ENCODE assay signal across 21 cellular contexts in the genomic region with DNA sequence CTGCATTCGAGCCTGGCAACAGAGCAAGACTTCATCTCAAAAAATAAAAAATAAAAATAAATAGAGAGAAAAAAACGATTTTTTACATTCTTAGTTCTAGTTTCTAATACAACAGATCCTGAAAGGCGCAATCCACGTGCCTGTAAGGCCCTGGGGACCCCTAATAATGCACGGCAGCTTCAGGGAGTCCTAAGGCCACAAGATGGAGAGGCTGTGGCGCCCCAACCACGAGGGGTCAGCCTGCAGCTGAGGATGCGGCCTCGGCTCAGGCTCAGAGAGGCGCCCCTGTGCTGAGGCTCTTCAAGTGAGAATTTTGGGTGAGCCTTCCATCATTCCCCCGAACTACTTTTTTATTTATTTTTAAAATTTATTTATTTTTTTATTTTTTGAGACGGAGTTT. TPM values are rescaled to one million over a fixed set of nuclear protein-coding genes. Genes with fewer than 3 reads are reported as not detected.
DNase-seq lines count a peak whose midpoint lies in the region; ATAC-seq, FAIRE-seq and TF ChIP-seq lines count a peak whose summit lies in the region.
"Had no signal": no experiment of that assay in that cellular context is flagged by ENCODE, and none has a peak within 500 bp of the region (broad histone marks: within the 10 kb centered on the region; RNA-seq: fewer than 3 reads in every experiment).

No MANE protein-coding gene starts in this region.

- H2AFZ ChIP-seq in MM.1S (ENCODE audit: low read length) (no peak overlapping the region), K562 (ENCODE audit: low read depth, low read length) (no peak overlapping the region)

- H4K20me1 ChIP-seq in MM.1S (ENCODE audit: insufficient read depth, low read length): no peaks in the 10 kb centered on the region
- no peaks in the 10 kb centered on the region; the same call in 1 of the 2 replicates for H4K20me1 ChIP-seq in K562 (replicated peaks; ENCODE audit: control insufficient read depth, insufficient read depth, low read length)

- no peak for ATAC-seq in K562

- TF ChIP-seq POLR2A in K562 (conservative IDR thresholded peaks at IDR 0.05): no peak

- H3K9ac ChIP-seq in MM.1S (ENCODE audit: low read length) (no peak overlapping the region), K562 (ENCODE audit: insufficient read depth in 1 of 2, low read depth in 2 of 2, low read length in 2 of 2) (no peak overlapping the region)

- CTCF ChIA-PET in RWPE1 (lab: Yijun Ruan, JAX): interaction anchor here (0.6 kb wide), 1 partner anchor 610 kb away, joined by 3 read pairs; no protein-coding TSS in a partner anchor
- CTCF ChIA-PET in K562 (lab: Yijun Ruan, JAX; ENCODE audit: low intra/inter-chr PET ratio): no interaction called here

- H3K9me3 ChIP-seq in MM.1S (replicated peaks; ENCODE audit: insufficient read depth, low read length) (no peaks in the 10 kb centered on the region), K562 (replicated peaks; ENCODE audit: control insufficient read depth, insufficient read depth, low read depth, low read length) (no peaks in the 10 kb centered on the region)
- H3K9me3 ChIP-seq: HAP-1 had no signal

- DNase-seq in MM.1S (peak; percentile 3), RWPE1 (ENCODE audit: low spot score) (no peak), K562 (ENCODE audit: extremely low read depth in 1 of 4, low spot score in 3 of 4) (no peak), mesenteric fat pad (ENCODE audit: low spot score) (no peak)
- no peak for DNase-seq in stimulated activated CD4-positive, alpha-beta T cell treated with anti-CD3 and anti-CD28 coated beads, Interleukin-2, amount 100 ng/mL, for 48 hours
- DNase-seq: C1 segment of cervical spinal cord; Calu3; CD4-positive, alpha-beta memory T cell; COR-L47; DMS53; DMS79 treated with DMSO at 0.1 percent for 48 hours; GF-D8; GOT3; HFFc6 had no signal

- H3K4me1 ChIP-seq in MM.1S (ENCODE audit: low read length) (no peaks in the 10 kb centered on the region), K562 (replicated peaks in 1 of 2; ENCODE audit: control insufficient read depth in 2 of 2, insufficient read depth in 2 of 2, low read length in 2 of 2) (peaks cover 0 to 18% of the 10 kb centered on the region in 2 experiments; a peak in 1 of 5 replicates)
- H3K4me1 ChIP-seq: HAP-1 had no signal

- TF ChIP-seq CTCF in MM.1S (IDR thresholded peaks at IDR 0.05; ENCODE audit: low read length) (no peak), RWPE1 (conservative IDR thresholded peaks at IDR 0.05; ENCODE audit: low read depth) (no peak), K562 (IDR thresholded peaks at IDR 0.05 in 2 of 3, conservative IDR thresholded peaks at IDR 0.05 in 1 of 3; ENCODE audit: insufficient read depth in 2 of 3, low read depth in 1 of 3, low read length in 3 of 3) (no peak)

- H3K4me3 ChIP-seq in MM.1S (ENCODE audit: low read length) (no peak overlapping the region), K562 (no peak overlapping the region)
- H3K4me3 ChIP-seq: HAP-1 had no signal

- H3K79me2 ChIP-seq in MM.1S (ENCODE audit: low read length): peaks cover 38% of the 10 kb centered on the region
- peaks cover 23% of the 10 kb centered on the region; the same call in 2 of the 3 replicates for H3K79me2 ChIP-seq in K562 (ENCODE audit: control insufficient read depth, insufficient read depth, low read length)

- no peak for TF ChIP-seq RAD21 in K562 (CRISPR knock-in tag; conservative IDR thresholded peaks at IDR 0.05 in 1 of 2, IDR thresholded peaks at IDR 0.05 in 1 of 2)

- BruUV-seq in K562 (replicated peaks; lab: Mats Ljungman, UMichigan): no TSS peak

- no peaks in the 10 kb centered on the region for H3K27me3 ChIP-seq in MM.1S (replicated peaks; ENCODE audit: insufficient read depth, low read length)
- no peaks in the 10 kb centered on the region for H3K27me3 ChIP-seq in K562 (ENCODE audit: control insufficient read depth in 2 of 2, insufficient read depth in 2 of 2, low read length in 2 of 2)

- POLR2A ChIA-PET in RWPE1 (lab: Yijun Ruan, JAX; ENCODE audit: low non-redundant PET): no interaction called here
- POLR2A ChIA-PET in K562 (lab: Yijun Ruan, JAX): interaction anchor here (8.3 kb wide), 1 partner anchor 7 kb away, joined by 85 read pairs; no protein-coding TSS in a partner anchor

- in situ Hi-C loops in K562 (cut with MboI): no loop called here

- H3K27ac ChIP-seq in MM.1S (ENCODE audit: low read length) (no peak overlapping the region), RWPE1 (peak overlapping the region; percentile 100), K562 (ENCODE audit: extremely low read depth, low read depth, low read length) (no peak overlapping the region)

- intact Hi-C loops in K562 (cut with micrococcal nuclease): no loop called here

- H3K9me1 ChIP-seq in K562 (ENCODE audit: control insufficient read depth, insufficient read depth, low read length): no peaks in the 10 kb centered on the region

- FAIRE-seq in K562 (lab: Jason Lieb, UNC): no peak
- FAIRE-seq: H54 had no signal

- H3K9me2 ChIP-seq in MM.1S (replicated peaks; ENCODE audit: insufficient read depth, low read length): no peaks in the 10 kb centered on the region

- peaks cover 26% of the 10 kb centered on the region; the same call in 1 of the 2 replicates for H3K36me3 ChIP-seq in MM.1S (replicated peaks; ENCODE audit: insufficient read depth, low read length)
- peaks cover 90% of the 10 kb centered on the region; the same call in 2 of the 3 replicates for H3K36me3 ChIP-seq in K562 (ENCODE audit: control insufficient read depth, insufficient read depth, low read length)

- no peak overlapping the region for H3K4me2 ChIP-seq in MM.1S (ENCODE audit: low read depth, low read length)
- no peak overlapping the region for H3K4me2 ChIP-seq in K562 (ENCODE audit: insufficient read depth, low read length)

- peaks cover 6% of the 10 kb centered on the region; the same call in 1 of the 2 replicates for H3F3A ChIP-seq in MM.1S (ENCODE audit: insufficient read depth, low read length)

- TF ChIP-seq EP300 in K562 (IDR thresholded peaks at IDR 0.05; ENCODE audit: low read length): no peak

- 96% methylated on average over 11 of the region's 12 CpGs for WGBS in K562 (ENCODE audit: insufficient coverage, low coverage, missing lambda C conversion rate)

RNA-seq across cellular contexts. Expression of a gene that starts 10.9 kb away (rescaled TPM):
- total RNA-seq in K562 (2011; cell fraction: chromatin; rRNA removed; ENCODE audit: low replicate concordance): 722 and 1,069 TPM in 2 replicates
- total RNA-seq in K562 (2011; cell fraction: nucleolus; rRNA removed): 564 and 610 TPM in 2 replicates
- total RNA-seq in K562 (2011; cell fraction: nucleoplasm; rRNA removed): 598 and 659 TPM in 2 replicates
- total RNA-seq in K562 (2014; rRNA removed): 587 and 588 TPM in 2 replicates
- 296 and 325 TPM in 2 replicates for total RNA-seq in K562 (2014; rRNA removed; fragmentation: Illumina TruSeq; extraction: Trizol)
- 404 and 420 TPM in 2 replicates for total RNA-seq in K562 (2015; rRNA removed; fragmentation: Illumina TruSeq; extraction: Trizol)
- 437 and 446 TPM in 2 replicates for total RNA-seq in K562 (2021)
- polyA plus RNA-seq in K562 (2011; rRNA removed): 75.9 and 116 TPM in 2 replicates
- polyA plus RNA-seq in K562 (2011; cell fraction: cytosol; rRNA removed): 46.6 and 61.5 TPM in 2 replicates
- polyA plus RNA-seq in K562 (2011; cell fraction: nucleus; rRNA removed): 192 and 245 TPM in 2 replicates
- 600 and 818 TPM in 2 replicates for polyA plus RNA-seq in K562 (2012)
- polyA plus RNA-seq in K562 (2014; fragmentation: Illumina TruSeq; extraction: Trizol): 645 and 729 TPM in 2 replicates
- 10 to 100 TPM in 1 of 2 experiments, 1 to 10 TPM in 1; 4.4 to 14.9 TPM for polyA plus RNA-seq in K562 (2014; fragmentation: Nextera tagmentation; extraction: Ambion mirVana)
- polyA plus RNA-seq in K562 (2014; rRNA removed): 181 and 191 TPM in 2 replicates
- polyA minus RNA-seq in K562 (2011; rRNA and poly(A)+ RNA removed): 66.8 and 103 TPM in 2 replicates
- 123 and 191 TPM in 2 replicates for polyA minus RNA-seq in K562 (2011; cell fraction: cytosol; rRNA and poly(A)+ RNA removed)
- 89.0 and 193 TPM in 2 replicates for polyA minus RNA-seq in K562 (2011; cell fraction: nucleus; rRNA and poly(A)+ RNA removed)
- total RNA-seq in mesenteric fat pad: 575 TPM

RNA-seq across cellular contexts. Expression of a gene that starts 14.6 kb away (rescaled TPM):
- total RNA-seq in K562 (2011; cell fraction: chromatin; rRNA removed; ENCODE audit: low replicate concordance): 0.65 TPM in 1 of 2 replicates, not detected in the other
- total RNA-seq in K562 (2011; cell fraction: nucleolus; rRNA removed): 2.4 and 3.2 TPM in 2 replicates
- 0.81 and 0.99 TPM in 2 replicates for total RNA-seq in K562 (2011; cell fraction: nucleoplasm; rRNA removed)
- 6.2 and 6.9 TPM in 2 replicates for total RNA-seq in K562 (2014; rRNA removed)
- 0.26 and 0.29 TPM in 2 replicates for total RNA-seq in K562 (2014; rRNA removed; fragmentation: Illumina TruSeq; extraction: Trizol)
- total RNA-seq in K562 (2015; rRNA removed; fragmentation: Illumina TruSeq; extraction: Trizol): 0.47 and 0.68 TPM in 2 replicates
- total RNA-seq in K562 (2021): 2.1 and 2.3 TPM in 2 replicates
- 1.2 and 1.5 TPM in 2 replicates for polyA plus RNA-seq in K562 (2011; rRNA removed)
- polyA plus RNA-seq in K562 (2011; cell fraction: cytosol; rRNA removed): 1.9 and 10.6 TPM in 2 replicates
- polyA plus RNA-seq in K562 (2011; cell fraction: nucleus; rRNA removed): 0.65 and 2.8 TPM in 2 replicates
- polyA plus RNA-seq in K562 (2012): 0.32 and 2.5 TPM in 2 replicates
- polyA plus RNA-seq in K562 (2014; fragmentation: Illumina TruSeq; extraction: Trizol): 0.95 and 2.1 TPM in 2 replicates
- polyA plus RNA-seq in K562 (2014; fragmentation: Nextera tagmentation; extraction: Ambion mirVana): not detected
- polyA plus RNA-seq in K562 (2014; rRNA removed): 4.2 and 5.2 TPM in 2 replicates
- polyA minus RNA-seq in K562 (2011; rRNA and poly(A)+ RNA removed): 1.6 TPM in 1 of 2 replicates, not detected in the other
- 2.7 TPM in 1 of 2 replicates, not detected in the other for polyA minus RNA-seq in K562 (2011; cell fraction: cytosol; rRNA and poly(A)+ RNA removed)
- 0.40 TPM in 1 of 2 replicates, not detected in the other for polyA minus RNA-seq in K562 (2011; cell fraction: nucleus; rRNA and poly(A)+ RNA removed)
- not detected for total RNA-seq in mesenteric fat pad
- total RNA-seq: A172; A673; Calu3; CD4-positive, alpha-beta memory T cell; Daoy; G401; HFFc6 had no signal
- polyA plus RNA-seq: BJ had no signal

RNA-seq across cellular contexts. Expression of a gene that starts 16.4 kb away (rescaled TPM):
- total RNA-seq in K562 (2011; cell fraction: chromatin; rRNA removed; ENCODE audit: low replicate concordance): 12.2 and 29.2 TPM in 2 replicates
- total RNA-seq in K562 (2011; cell fraction: nucleolus; rRNA removed): 23.2 and 24.1 TPM in 2 replicates
- 15.3 and 17.0 TPM in 2 replicates for total RNA-seq in K562 (2011; cell fraction: nucleoplasm; rRNA removed)
- total RNA-seq in K562 (2014; rRNA removed): 35.8 and 45.4 TPM in 2 replicates
- total RNA-seq in K562 (2014; rRNA removed; fragmentation: Illumina TruSeq; extraction: Trizol): 1.5 and 1.7 TPM in 2 replicates
- total RNA-seq in K562 (2015; rRNA removed; fragmentation: Illumina TruSeq; extraction: Trizol): 21.5 and 25.4 TPM in 2 replicates
- 32.8 and 36.0 TPM in 2 replicates for total RNA-seq in K562 (2021)
- 9.7 and 14.8 TPM in 2 replicates for polyA plus RNA-seq in K562 (2011; rRNA removed)
- 25.9 and 79.2 TPM in 2 replicates for polyA plus RNA-seq in K562 (2011; cell fraction: cytosol; rRNA removed)
- polyA plus RNA-seq in K562 (2011; cell fraction: nucleus; rRNA removed): 19.1 and 36.8 TPM in 2 replicates
- polyA plus RNA-seq in K562 (2012): 21.3 and 72.4 TPM in 2 replicates
- polyA plus RNA-seq in K562 (2014; fragmentation: Illumina TruSeq; extraction: Trizol): 6.6 and 24.6 TPM in 2 replicates
- 1 to 10 TPM in 1 of 2 experiments, under 1 TPM in 1; 0.39 to 1.4 TPM for polyA plus RNA-seq in K562 (2014; fragmentation: Nextera tagmentation; extraction: Ambion mirVana)
- 24.0 and 35.5 TPM in 2 replicates for polyA plus RNA-seq in K562 (2014; rRNA removed)
- polyA minus RNA-seq in K562 (2011; rRNA and poly(A)+ RNA removed): 2.3 and 3.0 TPM in 2 replicates
- 14.8 and 15.9 TPM in 2 replicates for polyA minus RNA-seq in K562 (2011; cell fraction: cytosol; rRNA and poly(A)+ RNA removed)
- polyA minus RNA-seq in K562 (2011; cell fraction: nucleus; rRNA and poly(A)+ RNA removed): 3.0 and 4.7 TPM in 2 replicates
- total RNA-seq in mesenteric fat pad: 63.2 TPM

RNA-seq across cellular contexts. Expression of a gene that starts 21.7 kb away (rescaled TPM):
- total RNA-seq in K562 (2011; cell fraction: chromatin; rRNA removed; ENCODE audit: low replicate concordance): 54.5 and 180 TPM in 2 replicates
- total RNA-seq in K562 (2011; cell fraction: nucleolus; rRNA removed): 155 and 173 TPM in 2 replicates
- total RNA-seq in K562 (2011; cell fraction: nucleoplasm; rRNA removed): 62.4 and 82.4 TPM in 2 replicates
- total RNA-seq in K562 (2014; rRNA removed): 110 and 146 TPM in 2 replicates
- total RNA-seq in K562 (2014; rRNA removed; fragmentation: Illumina TruSeq; extraction: Trizol): 39.8 and 58.3 TPM in 2 replicates
- 105 and 107 TPM in 2 replicates for total RNA-seq in K562 (2015; rRNA removed; fragmentation: Illumina TruSeq; extraction: Trizol)
- total RNA-seq in K562 (2021): 321 and 340 TPM in 2 replicates
- 23.4 and 33.4 TPM in 2 replicates for polyA plus RNA-seq in K562 (2011; rRNA removed)
- 25.4 and 72.4 TPM in 2 replicates for polyA plus RNA-seq in K562 (2011; cell fraction: cytosol; rRNA removed)
- 85.3 and 131 TPM in 2 replicates for polyA plus RNA-seq in K562 (2011; cell fraction: nucleus; rRNA removed)
- polyA plus RNA-seq in K562 (2012): 235 and 249 TPM in 2 replicates
- 129 and 227 TPM in 2 replicates for polyA plus RNA-seq in K562 (2014; fragmentation: Illumina TruSeq; extraction: Trizol)
- 10 to 100 TPM in 1 of 2 experiments, 1 to 10 TPM in 1; 9.6 to 11.2 TPM for polyA plus RNA-seq in K562 (2014; fragmentation: Nextera tagmentation; extraction: Ambion mirVana)
- polyA plus RNA-seq in K562 (2014; rRNA removed): 97.6 and 114 TPM in 2 replicates
- 8.6 and 11.9 TPM in 2 replicates for polyA minus RNA-seq in K562 (2011; rRNA and poly(A)+ RNA removed)
- 45.1 and 68.4 TPM in 2 replicates for polyA minus RNA-seq in K562 (2011; cell fraction: cytosol; rRNA and poly(A)+ RNA removed)
- polyA minus RNA-seq in K562 (2011; cell fraction: nucleus; rRNA and poly(A)+ RNA removed): 61.9 and 68.2 TPM in 2 replicates
- total RNA-seq in mesenteric fat pad: 521 TPM

RNA-seq across cellular contexts. Expression of a gene that starts 41.9 kb away (rescaled TPM):
- total RNA-seq in K562 (2011; cell fraction: chromatin; rRNA removed; ENCODE audit: low replicate concordance): 29.1 and 64.1 TPM in 2 replicates
- 70.7 and 78.0 TPM in 2 replicates for total RNA-seq in K562 (2011; cell fraction: nucleolus; rRNA removed)
- 41.9 and 54.1 TPM in 2 replicates for total RNA-seq in K562 (2011; cell fraction: nucleoplasm; rRNA removed)
- total RNA-seq in K562 (2014; rRNA removed) (416 and 428 TPM in 2 replicates), K562 (2014; rRNA removed; fragmentation: Illumina TruSeq; extraction: Trizol) (74.3 and 99.3 TPM in 2 replicates), K562 (2015; rRNA removed; fragmentation: Illumina TruSeq; extraction: Trizol) (225 and 227 TPM in 2 replicates), K562 (2021) (279 and 283 TPM in 2 replicates), mesenteric fat pad (46.2 TPM)
- polyA plus RNA-seq in K562 (2011; rRNA removed) (97.2 and 103 TPM in 2 replicates), K562 (2014; fragmentation: Illumina TruSeq; extraction: Trizol) (147 and 154 TPM in 2 replicates), K562 (2014; fragmentation: Nextera tagmentation; extraction: Ambion mirVana) (1 to 10 TPM; 1.9 to 3.7 TPM), K562 (2014; rRNA removed) (206 and 253 TPM in 2 replicates)
- polyA plus RNA-seq in K562 (2011; cell fraction: cytosol; rRNA removed): 93.7 and 166 TPM in 2 replicates
- 98.4 and 110 TPM in 2 replicates for polyA plus RNA-seq in K562 (2011; cell fraction: nucleus; rRNA removed)
- polyA plus RNA-seq in K562 (2012): 112 and 177 TPM in 2 replicates
- 101 and 147 TPM in 2 replicates for polyA minus RNA-seq in K562 (2011; rRNA and poly(A)+ RNA removed)
- 92.8 and 121 TPM in 2 replicates for polyA minus RNA-seq in K562 (2011; cell fraction: cytosol; rRNA and poly(A)+ RNA removed)
- 36.5 and 40.0 TPM in 2 replicates for polyA minus RNA-seq in K562 (2011; cell fraction: nucleus; rRNA and poly(A)+ RNA removed)
